Comparison of ENCODE assay signal across 13 cellular contexts in the genomic region with DNA sequence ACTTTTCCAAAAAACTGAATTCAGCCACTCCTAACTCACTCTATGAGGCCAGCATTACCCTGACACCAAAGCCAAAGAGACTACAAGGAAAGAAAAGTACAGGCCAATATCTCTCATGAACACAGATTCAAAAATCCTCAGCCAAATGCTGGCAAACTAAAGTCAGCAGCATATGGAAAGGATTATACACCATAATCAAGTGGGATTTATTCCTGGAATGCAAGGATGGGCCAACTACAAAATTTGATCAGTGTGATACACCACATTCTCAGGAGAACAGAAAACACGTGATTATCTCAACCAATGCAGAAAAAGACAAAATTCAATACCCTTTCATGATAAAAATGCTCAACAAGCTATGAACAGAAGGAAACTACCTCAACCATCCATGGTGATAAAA. TPM values are rescaled to one million over a fixed set of nuclear protein-coding genes. Genes with fewer than 3 reads are reported as not detected.
"Had no signal": no experiment of that assay in that cellular context is flagged by ENCODE, and none has a peak within 500 bp of the region (broad histone marks: within the 10 kb centered on the region; RNA-seq: fewer than 3 reads in every experiment).

No MANE protein-coding gene starts in this region.

- H3K36me3 ChIP-seq: ascending aorta, ovary, thyroid gland had no signal

- ATAC-seq: activated CD4-positive, CD25-positive, alpha-beta regulatory T cell treated with anti-CD3 and anti-CD28 coated beads, Interleukin-2, amount 50 U/mL, for 24 hours; activated CD8-positive, alpha-beta memory T cell treated with anti-CD3 and anti-CD28 coated beads, Interleukin-2, amount 10 ng/mL, durations not matched to agents 7 days and 5 days; activated T-cell treated with anti-CD3 and anti-CD28 coated beads, Interleukin-2, amount 50 U/mL, for 4 hours had no signal

- H3K27ac ChIP-seq: ascending aorta, ovary, thyroid gland had no signal

- H3K27me3 ChIP-seq: ascending aorta, ovary, thyroid gland had no signal

- H3K4me1 ChIP-seq: ascending aorta, thyroid gland had no signal

- H3K4me3 ChIP-seq: ascending aorta, ovary, thyroid gland had no signal

- H3K9me3 ChIP-seq: ascending aorta, ovary, thyroid gland had no signal

- DNase-seq: activated CD8-positive, alpha-beta memory T cell treated with anti-CD3 and anti-CD28 coated beads, Interleukin-2, amount 10 ng/mL, durations not matched to agents 7 days and 5 days; activated gamma-delta T cell; activated naive CD8-positive, alpha-beta T cell treated with anti-CD3 and anti-CD28 coated beads, Interleukin-2, amount 10 ng/mL, durations not matched to agents 7 days and 5 days; activated T-cell treated with anti-CD3 and anti-CD28 coated beads, Interleukin-2, amount 50 U/mL, for 4 hours; ovary; thyroid gland had no signal

RNA-seq across cellular contexts. Expression of a gene that starts 8.5 kb away (rescaled TPM):
- total RNA-seq: activated CD8-positive, alpha-beta memory T cell treated with anti-CD3 and anti-CD28 coated beads, Interleukin-2, amount 10 ng/mL, durations not matched to agents 7 days and 5 days; activated naive CD8-positive, alpha-beta T cell treated with anti-CD3 and anti-CD28 coated beads, Interleukin-2, amount 10 ng/mL, durations not matched to agents 7 days and 5 days; activated T-cell treated with anti-CD3 and anti-CD28 coated beads, Interleukin-2, amount 50 U/mL, for 4 hours; ascending aorta; endothelial cell of umbilical vein; fibroblast of lung; lower leg skin; neural crest cell; ovary; skeletal muscle tissue; thyroid gland had no signal
- polyA plus RNA-seq: endothelial cell of umbilical vein, fibroblast of lung, ovary had no signal
